8 cellular contexts compared by ENCODE assay signal in genomic region chr1:245153645-245154428, GRCh38. TPM values are rescaled to one million over a fixed set of nuclear protein-coding genes. Genes with fewer than 3 reads are reported as not detected.
DNase-seq lines count a peak whose midpoint lies in the region; ATAC-seq and TF ChIP-seq lines count a peak whose summit lies in the region.

No MANE protein-coding gene starts in this region.

- ATAC-seq in effector memory CD8-positive, alpha-beta T cell (replicated peaks): no peak
- ATAC-seq in GM18868 (IDR thresholded peaks at IDR 0.05; ENCODE audit: unreplicated experiment): no peak
- ATAC-seq in GM18858 (IDR thresholded peaks at IDR 0.05; ENCODE audit: unreplicated experiment): no peak
- ATAC-seq in HG03571 (IDR thresholded peaks at IDR 0.05; ENCODE audit: unreplicated experiment): no peak

- peaks cover 14% of the 10 kb centered on the region for H3K36me3 ChIP-seq in BE2C
- no peaks in the 10 kb centered on the region for H3K36me3 ChIP-seq in muscle layer of colon (ENCODE audit: insufficient read depth, low read length)

- no peaks in the 10 kb centered on the region for H3K9me3 Mint-ChIP-seq in effector memory CD8-positive, alpha-beta T cell

- TF ChIP-seq CTCF in BE2C (IDR thresholded peaks at IDR 0.05; ENCODE audit: low read depth, low read length) (no peak), GM20000 (IDR thresholded peaks at IDR 0.05; ENCODE audit: extremely low read depth, missing control alignments) (no peak)

- H3K36me3 Mint-ChIP-seq in effector memory CD8-positive, alpha-beta T cell (ENCODE audit: insufficient read depth): peaks cover 2% of the 10 kb centered on the region

- no peaks in the 10 kb centered on the region for H3K27me3 ChIP-seq in BE2C
- peaks cover 6 to 56% of the 10 kb centered on the region in 2 donors for H3K27me3 ChIP-seq in muscle layer of colon (ENCODE audit: control insufficient read depth in 1 of 2, insufficient read depth in 2 of 2, low read length in 2 of 2)

- no peak overlapping the region for H3K27ac Mint-ChIP-seq in effector memory CD8-positive, alpha-beta T cell

- H3K9ac ChIP-seq in muscle layer of colon (ENCODE audit: low read length): no peak overlapping the region

- H3K9me3 ChIP-seq in BE2C (peaks cover 4% of the 10 kb centered on the region; the same call in 1 of the 2 replicates), muscle layer of colon (ENCODE audit: low read length) (no peaks in the 10 kb centered on the region)

- H3K4me1 Mint-ChIP-seq in effector memory CD8-positive, alpha-beta T cell (ENCODE audit: low read depth in 2 of 2): peaks cover 14 to 15% of the 10 kb centered on the region in 2 donors

- H3K27ac ChIP-seq in muscle layer of colon (ENCODE audit: low read depth, low read length): no peak overlapping the region

- H3K4me3 Mint-ChIP-seq in effector memory CD8-positive, alpha-beta T cell: peak overlapping the region; percentile 83

- H3K4me3 ChIP-seq in BE2C (ENCODE audit: low read depth, low read length) (peak overlapping the region; percentile 93), muscle layer of colon (ENCODE audit: low read depth in 1 of 2, low read length in 2 of 2) (peak overlapping the region; percentile 42 to 58)

- peak; percentile 51 for DNase-seq in BE2C
- DNase-seq in GM20000 (ENCODE audit: low spot score): peak; percentile 53
- DNase-seq in SW480 (ENCODE audit: low spot score): peak; percentile 20
- DNase-seq in effector memory CD8-positive, alpha-beta T cell: no peak

- peaks cover 65 to 86% of the 10 kb centered on the region in 2 donors for H3K27me3 Mint-ChIP-seq in effector memory CD8-positive, alpha-beta T cell

- H3K4me1 ChIP-seq in BE2C (0 out of 2 replicates have a peak, but pooled peaks cover 3% of the 10 kb centered on the region), muscle layer of colon (ENCODE audit: insufficient read depth, low read length) (peaks cover 9% of the 10 kb centered on the region)

RNA-seq across cellular contexts. Expression of gene KIF26B, which starts 0.9 kb away (rescaled TPM):
- 18.9 TPM for polyA plus RNA-seq in BE2C (2012; ENCODE audit: insufficient read depth, insufficient read length, low read depth)

Comparison
In these comparisons a context has a peak if more than half of its experiments do, and no peak if none do; other contexts are left out.
1. DNase-seq: peak in BE2C (single experiment), GM20000 (single experiment) and SW480 (single experiment); none in effector memory CD8-positive, alpha-beta T cell (0 of 3).